Comparison of ENCODE assay signal across 8 cellular contexts in the genomic region with DNA sequence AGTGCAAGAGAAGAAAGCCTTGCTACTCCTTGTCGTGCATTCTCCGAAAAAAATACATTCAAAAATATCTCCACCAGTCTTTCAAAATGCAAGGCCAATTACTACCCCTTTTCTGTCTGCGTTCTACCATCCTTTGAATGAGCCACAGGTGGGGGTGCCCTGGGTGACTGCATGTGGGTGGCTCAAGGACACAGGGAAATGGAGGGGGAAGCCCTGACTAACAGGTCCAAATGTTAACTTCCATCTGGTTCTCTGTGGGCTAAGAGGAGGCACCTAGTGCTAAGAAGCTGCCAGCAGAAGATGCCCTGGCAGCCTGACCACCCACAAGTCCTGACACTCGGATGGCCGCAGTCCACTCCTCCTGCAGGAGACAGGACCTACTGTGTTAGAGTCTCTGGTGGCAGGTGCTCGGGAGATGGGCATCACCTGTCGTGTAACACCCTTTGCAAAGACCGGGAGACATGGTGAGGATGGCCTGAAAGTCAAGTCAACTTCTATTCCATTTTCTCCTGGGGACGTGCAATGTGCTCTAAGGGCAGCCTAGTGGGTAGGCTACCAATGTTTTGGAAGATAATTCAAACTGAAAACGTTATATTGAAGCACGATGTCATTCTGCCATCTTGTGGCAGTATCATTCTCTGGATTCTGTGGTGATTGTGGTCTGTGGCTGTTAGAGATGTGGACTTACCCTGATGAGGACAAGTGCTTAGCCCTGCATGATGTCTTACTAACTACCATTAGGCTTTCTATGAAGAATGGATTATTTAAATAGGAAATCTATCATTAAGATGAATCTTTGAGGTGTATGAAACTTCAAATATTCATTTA. TPM values are rescaled to one million over a fixed set of nuclear protein-coding genes. Genes with fewer than 3 reads are reported as not detected.
DNase-seq lines count a peak whose midpoint lies in the region; ATAC-seq and TF ChIP-seq lines count a peak whose summit lies in the region.

No MANE protein-coding gene starts in this region.

- whole genome bisulfite sequencing in heart right ventricle, 2 donors = 74% methylated on average over 11 of the region's 11 CpGs
- 65 to 74% (median 71%) methylated on average over 11 of the region's 11 CpGs for WGBS in spleen, 5 donors

- DNase-seq in AG08396 (ENCODE audit: low spot score) (peak; percentile 28), HFFc6 (peak; percentile 50), NB4 (ENCODE audit: low read depth) (peak; percentile 75), activated T-cell treated with anti-CD3 and anti-CD28 coated beads for 24 hours (ENCODE audit: low read depth) (peak; percentile 9), heart right ventricle (no peak), spleen (no peak), OCI-M2 (lab: John Stamatoyannopoulos, UW; ENCODE audit: unreplicated experiment) (no peak)

- peaks cover 4% of the 10 kb centered on the region for H3K27me3 Mint-ChIP-seq in HFFc6 (ENCODE audit: insufficient read depth)

- H3K4me1 ChIP-seq in heart right ventricle (peaks cover 0 to 32% (median 16%) of the 10 kb centered on the region in 9 donors), spleen (peaks cover 0 to 29% (median 5%) of the 10 kb centered on the region in 6 donors)

- no peak overlapping the region for H3K27ac ChIP-seq in heart right ventricle
- no peak overlapping the region for H3K27ac ChIP-seq in spleen

- peaks cover 17% of the 10 kb centered on the region for H3K4me1 Mint-ChIP-seq in HFFc6 (ENCODE audit: low read depth)

- H3K9me3 Mint-ChIP-seq in HFFc6 = peaks cover 21% of the 10 kb centered on the region

- intact Hi-C loops in heart right ventricle (cut with DNase I) (loop anchor here in 7 of 10 donors (1.0 to 5.0 kb wide), 4 partner anchors 74 to 79 kb away; no protein-coding TSS in a partner anchor), spleen (cut with DNase I; ENCODE audit: low total_unique reads) (no loop called here)

- H3K27me3 ChIP-seq in heart right ventricle (no peaks in the 10 kb centered on the region), spleen (replicated peaks in 1 of 7) (no peaks in the 10 kb centered on the region)

- peak in 6 of 8 donors; percentile 29 to 69 (median 42) for ATAC-seq in heart right ventricle

- H3K36me3 ChIP-seq in heart right ventricle = no peaks in the 10 kb centered on the region
- no peaks in the 10 kb centered on the region for H3K36me3 ChIP-seq in spleen

- peaks cover 0 to 22% (median 12%) of the 10 kb centered on the region in 11 donors for H3K9me3 ChIP-seq in heart right ventricle
- peaks cover 6 to 25% (median 18%) of the 10 kb centered on the region in 8 donors for H3K9me3 ChIP-seq in spleen

- H3K4me3 ChIP-seq in NB4 (ENCODE audit: low read depth, low read length) = no peak overlapping the region
- no peak overlapping the region for H3K4me3 ChIP-seq in heart right ventricle
- H3K4me3 ChIP-seq in spleen = no peak overlapping the region

- TF ChIP-seq POLR2A in NB4 (IDR thresholded peaks at IDR 0.05; ENCODE audit: extremely low read depth, insufficient read length) (no peak), spleen (IDR thresholded peaks at IDR 0.05) (no peak)

- peak; percentile 61 for TF ChIP-seq CTCF in GM12873 (IDR thresholded peaks at IDR 0.05; ENCODE audit: insufficient read depth, low read depth, low read length, missing control alignments)
- peak; percentile 82 for TF ChIP-seq CTCF in HFFc6 (IDR thresholded peaks at IDR 0.05)
- TF ChIP-seq CTCF in NB4 (IDR thresholded peaks at IDR 0.05; ENCODE audit: low read depth, low read length) = peak; percentile 40
- peak in 8 of 9 donors; percentile 36 to 69 (median 56) for TF ChIP-seq CTCF in heart right ventricle (IDR thresholded peaks at IDR 0.05)
- peak in 10 of 11 experiments; percentile 11 to 58 (median 46) for TF ChIP-seq CTCF in spleen (IDR thresholded peaks at IDR 0.05 in 8 of 11, conservative IDR thresholded peaks at IDR 0.05 in 3 of 11)

- H3K36me3 Mint-ChIP-seq in HFFc6 (ENCODE audit: low read depth) = peaks cover 13% of the 10 kb centered on the region

- H3K27ac Mint-ChIP-seq in HFFc6 = no peak overlapping the region

- no peak overlapping the region for H3K4me3 Mint-ChIP-seq in HFFc6

RNA-seq across cellular contexts. Expression of gene IGF2R, which starts 27.4 kb away (rescaled TPM):
- total RNA-seq in HFFc6 (2021; fragmentation: NEBNext Ultra II Directional; extraction: Animal tissue kit (Norgen Biotek cat#: 25700)) = 100 to 1,000 TPM in 2 of 6 experiments, 10 to 100 TPM in 4; 77.3 to 119 (median 88.1) TPM
- total RNA-seq in heart right ventricle (10 to 100 TPM; 61.7 to 95.6 (median 72.2) TPM), spleen (100 to 1,000 TPM; 110 to 193 (median 164) TPM)
- polyA plus RNA-seq in heart right ventricle (10 to 100 TPM; 13.7 to 21.1 TPM), spleen (10 to 100 TPM in 1 of 3 donors, 1 to 10 TPM in 2; 6.9 to 13.2 (median 7.4) TPM)

RNA-seq across cellular contexts. Expression of gene MAS1, which starts 50.7 kb away (rescaled TPM):
- not detected for total RNA-seq in HFFc6 (2021; fragmentation: NEBNext Ultra II Directional; extraction: Animal tissue kit (Norgen Biotek cat#: 25700))
- total RNA-seq in heart right ventricle (under 1 TPM in 5 of 10 donors, not detected in 5; 0.02 to 0.04 (median 0.02) TPM), spleen (not detected)
- polyA plus RNA-seq in heart right ventricle (not detected), spleen (under 1 TPM in 1 of 3 donors, not detected in 2; under 0.01 TPM)

Comparison
In these comparisons a context has a peak if more than half of its experiments do, and no peak if none do; other contexts are left out.
1. DNase-seq: peak in AG08396 (single experiment), HFFc6 (single experiment), NB4 (single experiment) and activated T-cell treated with anti-CD3 and anti-CD28 coated beads for 24 hours (single experiment); none in heart right ventricle (0 of 2), spleen (single experiment) and OCI-M2 (single experiment).
2. Peak in every context shown above with its lines, with median percentiles within 50 percentile points of each other: CTCF ChIP-seq.